15 cellular contexts compared by ENCODE assay signal in the genomic region with DNA sequence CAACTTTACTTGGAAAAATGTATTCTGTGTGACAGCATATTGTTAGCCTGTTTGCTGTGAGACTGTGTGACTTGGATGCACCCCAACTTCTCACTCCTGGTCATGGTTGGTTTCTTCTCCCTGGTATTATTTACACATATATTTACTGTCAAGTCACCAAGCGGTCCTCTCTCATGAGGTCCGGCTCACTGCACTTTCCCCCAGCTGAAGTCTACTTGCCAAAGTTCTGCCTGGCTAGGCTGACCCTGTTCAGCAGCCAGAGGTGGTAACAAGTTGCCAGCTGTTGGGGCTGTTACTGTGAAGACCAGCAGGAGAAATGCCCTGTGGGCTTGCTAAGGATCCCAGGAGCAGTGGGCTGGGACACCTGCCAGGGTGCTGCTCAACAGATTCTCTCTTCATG.
A peak's percentile ranks its signal among the peaks of the same experiment; 100 is the strongest.
DNase-seq lines count a peak whose midpoint lies in the region; ATAC-seq, FAIRE-seq and TF ChIP-seq lines count a peak whose summit lies in the region.
"Had no signal": no experiment of that assay in that cellular context is flagged by ENCODE, and none has a peak within 500 bp of the region (broad histone marks: within the 10 kb centered on the region; RNA-seq: fewer than 3 reads in every experiment).

No MANE protein-coding gene starts in this region.

- no peak overlapping the region for H2BK12ac ChIP-seq in trophoblast cell (ENCODE audit: low read length)

- no peaks in the 10 kb centered on the region for H3K36me3 ChIP-seq in trophoblast cell (ENCODE audit: control insufficient read depth in 1 of 2, insufficient read depth in 2 of 2, low read length in 2 of 2)
- H3K36me3 ChIP-seq in small intestine (ENCODE audit: control insufficient read depth in 2 of 2, insufficient read depth in 2 of 2, low read length in 2 of 2), result no peaks in the 10 kb centered on the region
- H3K36me3 ChIP-seq in aorta (ENCODE audit: control insufficient read depth in 1 of 2, insufficient read depth in 2 of 2, low read length in 1 of 2), result no peaks in the 10 kb centered on the region
- H3K36me3 ChIP-seq in H7 (replicated peaks; ENCODE audit: control insufficient read depth, insufficient read depth, low read length), result no peaks in the 10 kb centered on the region
- H3K36me3 ChIP-seq: BE2C had no signal

- H3K4ac ChIP-seq in trophoblast cell (ENCODE audit: low read depth, low read length), result no peak overlapping the region

- H3K4me2 ChIP-seq in trophoblast cell (ENCODE audit: low read length), result no peak overlapping the region
- H3K4me2 ChIP-seq: A549 had no signal

- H3K14ac ChIP-seq in trophoblast cell (ENCODE audit: low read length), result no peak overlapping the region

- no peak overlapping the region for H2AFZ ChIP-seq in trophoblast cell (ENCODE audit: insufficient read depth, low read length, poor library complexity)
- H2AFZ ChIP-seq: GM23248 had no signal

- peak overlapping the region; percentile 38 for H3K9ac ChIP-seq in trophoblast cell (ENCODE audit: low read length)
- H3K9ac ChIP-seq: GM23248 had no signal

- H4K12ac ChIP-seq in trophoblast cell (ENCODE audit: low read depth, low read length), result no peak overlapping the region

- H3K79me1 ChIP-seq in trophoblast cell (ENCODE audit: low read length), result no peaks in the 10 kb centered on the region

- WGBS in trophoblast cell (ENCODE audit: extremely low coverage, insufficient coverage, insufficient read length), result no CpG with 5 or more reads among the region's 2 CpGs
- WGBS in small intestine, 3 donors, result 90 to 93% (median 90%) methylated on average over 2 of the region's 2 CpGs
- 46 to 68% methylated on average over 2 of the region's 2 CpGs for WGBS in aorta, 2 donors

- no peak overlapping the region for H2BK120ac ChIP-seq in trophoblast cell (ENCODE audit: insufficient read depth, low read length, poor library complexity)

- no peak overlapping the region for H2BK5ac ChIP-seq in trophoblast cell (ENCODE audit: low read depth, low read length, poor library complexity)

- H2AK5ac ChIP-seq in trophoblast cell (ENCODE audit: low read length), result no peak overlapping the region

- no peak for ATAC-seq in aorta (ENCODE audit: low FRiP score)
- ATAC-seq: A549; CD8-positive, alpha-beta T cell had no signal

- no peaks in the 10 kb centered on the region for H3K79me2 ChIP-seq in trophoblast cell (ENCODE audit: control insufficient read depth, insufficient read depth, low read length, poor library complexity)

- no peak overlapping the region for H3K4me3 ChIP-seq in LNCaP clone FGC (ENCODE audit: low read depth, low read length)
- no peak overlapping the region for H3K4me3 ChIP-seq in trophoblast cell (ENCODE audit: low read depth, low read length)
- H3K4me3 ChIP-seq in small intestine (ENCODE audit: low read depth in 1 of 2, low read length in 2 of 2), result no peak overlapping the region
- no peak overlapping the region for H3K4me3 ChIP-seq in aorta (ENCODE audit: low read length in 2 of 2)
- no peak overlapping the region for H3K4me3 ChIP-seq in H7 (ENCODE audit: insufficient read depth, low read depth, low read length)
- H3K4me3 ChIP-seq: A549, GM23248 had no signal

- no peak overlapping the region for H3K27ac ChIP-seq in trophoblast cell (ENCODE audit: low read depth, low read length)
- no peak overlapping the region for H3K27ac ChIP-seq in small intestine (ENCODE audit: low read depth in 1 of 2, low read length in 1 of 2)
- no peak overlapping the region for H3K27ac ChIP-seq in aorta (ENCODE audit: low read depth in 1 of 2, low read length in 2 of 2)
- H3K27ac ChIP-seq: A549, C4-2B, GM23248, HL-60 had no signal

- no peak overlapping the region for H3K18ac ChIP-seq in trophoblast cell (ENCODE audit: low read length)

- DNase-seq in LNCaP clone FGC (ENCODE audit: low read depth) (peak; percentile 50), fibroblast of peridontal ligament (ENCODE audit: extremely low read depth) (peak; percentile 4), trophoblast cell (no peak), small intestine (no peak), aorta (no peak), H7 (no peak)
- DNase-seq: BE2C; Caco-2; CD8-positive, alpha-beta T cell; GM23248 had no signal

- no peak for TF ChIP-seq CTCF in LNCaP clone FGC (IDR thresholded peaks at IDR 0.05; ENCODE audit: control insufficient read depth, extremely low read depth, insufficient read depth)

- H3K4me1 ChIP-seq in trophoblast cell (ENCODE audit: control insufficient read depth in 1 of 2, insufficient read depth in 2 of 2, low read length in 2 of 2), result no peaks in the 10 kb centered on the region
- H3K4me1 ChIP-seq in small intestine (ENCODE audit: control insufficient read depth in 2 of 2, insufficient read depth in 1 of 2, low read depth in 1 of 2, low read length in 1 of 2), result no peaks in the 10 kb centered on the region
- H3K4me1 ChIP-seq in aorta (ENCODE audit: control insufficient read depth in 1 of 2, insufficient read depth in 2 of 2, low read length in 2 of 2), result no peaks in the 10 kb centered on the region
- H3K4me1 ChIP-seq: A549, BE2C, Caco-2 had no signal

- intact Hi-C loops in aorta (cut with DNase I), result no loop called here

- H3K27me3 ChIP-seq in trophoblast cell (ENCODE audit: insufficient read depth, low read length) (no peaks in the 10 kb centered on the region), small intestine (ENCODE audit: control insufficient read depth in 2 of 2, insufficient read depth in 2 of 2, low read length in 2 of 2) (no peaks in the 10 kb centered on the region), aorta (ENCODE audit: control insufficient read depth in 1 of 2, insufficient read depth in 2 of 2, low read length in 1 of 2) (no peaks in the 10 kb centered on the region), H7 (ENCODE audit: control insufficient read depth, insufficient read depth, low read length) (no peaks in the 10 kb centered on the region)
- H3K27me3 ChIP-seq: BE2C had no signal

- H4K91ac ChIP-seq in trophoblast cell (ENCODE audit: low read depth, low read length), result no peak overlapping the region

- no peak overlapping the region for H3K23ac ChIP-seq in trophoblast cell (ENCODE audit: low read length)

- no peak for FAIRE-seq in small intestine (lab: Jason Lieb, UNC)
- FAIRE-seq: A549, H54 had no signal

- no peak for TF ChIP-seq EP300 in Ishikawa (IDR thresholded peaks at IDR 0.05; ENCODE audit: borderline replicate concordance)

- no peak overlapping the region for H4K8ac ChIP-seq in trophoblast cell (ENCODE audit: low read depth, low read length)

- no peak for TF ChIP-seq RAD21 in Ishikawa (IDR thresholded peaks at IDR 0.05; ENCODE audit: low read depth)

- H3K9me3 ChIP-seq in trophoblast cell (ENCODE audit: insufficient read depth, low read depth, low read length) (no peaks in the 10 kb centered on the region), small intestine (ENCODE audit: control insufficient read depth, low read depth) (no peaks in the 10 kb centered on the region), aorta (ENCODE audit: control insufficient read depth, low read length) (no peaks in the 10 kb centered on the region)
- H3K9me3 ChIP-seq: A549, BE2C, Caco-2 had no signal

TF ChIP-seq in Ishikawa, 13 proteins besides CTCF, POLR2A, EP300 and RAD21:
- 0 out of 2 replicates have a peak, but pooled peaks have one; percentile 7 for TF ChIP-seq NFIC (IDR thresholded peaks at IDR 0.05)
- TF ChIP-seq, protein P1, sequence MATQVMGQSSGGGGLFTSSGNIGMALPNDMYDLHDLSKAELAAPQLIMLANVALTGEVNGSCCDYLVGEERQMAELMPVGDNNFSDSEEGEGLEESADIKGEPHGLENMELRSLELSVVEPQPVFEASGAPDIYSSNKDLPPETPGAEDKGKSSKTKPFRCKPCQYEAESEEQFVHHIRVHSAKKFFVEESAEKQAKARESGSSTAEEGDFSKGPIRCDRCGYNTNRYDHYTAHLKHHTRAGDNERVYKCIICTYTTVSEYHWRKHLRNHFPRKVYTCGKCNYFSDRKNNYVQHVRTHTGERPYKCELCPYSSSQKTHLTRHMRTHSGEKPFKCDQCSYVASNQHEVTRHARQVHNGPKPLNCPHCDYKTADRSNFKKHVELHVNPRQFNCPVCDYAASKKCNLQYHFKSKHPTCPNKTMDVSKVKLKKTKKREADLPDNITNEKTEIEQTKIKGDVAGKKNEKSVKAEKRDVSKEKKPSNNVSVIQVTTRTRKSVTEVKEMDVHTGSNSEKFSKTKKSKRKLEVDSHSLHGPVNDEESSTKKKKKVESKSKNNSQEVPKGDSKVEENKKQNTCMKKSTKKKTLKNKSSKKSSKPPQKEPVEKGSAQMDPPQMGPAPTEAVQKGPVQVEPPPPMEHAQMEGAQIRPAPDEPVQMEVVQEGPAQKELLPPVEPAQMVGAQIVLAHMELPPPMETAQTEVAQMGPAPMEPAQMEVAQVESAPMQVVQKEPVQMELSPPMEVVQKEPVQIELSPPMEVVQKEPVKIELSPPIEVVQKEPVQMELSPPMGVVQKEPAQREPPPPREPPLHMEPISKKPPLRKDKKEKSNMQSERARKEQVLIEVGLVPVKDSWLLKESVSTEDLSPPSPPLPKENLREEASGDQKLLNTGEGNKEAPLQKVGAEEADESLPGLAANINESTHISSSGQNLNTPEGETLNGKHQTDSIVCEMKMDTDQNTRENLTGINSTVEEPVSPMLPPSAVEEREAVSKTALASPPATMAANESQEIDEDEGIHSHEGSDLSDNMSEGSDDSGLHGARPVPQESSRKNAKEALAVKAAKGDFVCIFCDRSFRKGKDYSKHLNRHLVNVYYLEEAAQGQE (IDR thresholded peaks at IDR 0.05; ENCODE audit: low read depth), result no peak

Comparison
In these comparisons a context has a peak if more than half of its experiments do, and no peak if none do; other contexts are left out.
1. DNase-seq: peak in LNCaP clone FGC (single experiment) and fibroblast of peridontal ligament (single experiment); none in trophoblast cell (0 of 2), small intestine (single experiment), aorta (0 of 2) and H7 (single experiment).